In the genomic region with DNA sequence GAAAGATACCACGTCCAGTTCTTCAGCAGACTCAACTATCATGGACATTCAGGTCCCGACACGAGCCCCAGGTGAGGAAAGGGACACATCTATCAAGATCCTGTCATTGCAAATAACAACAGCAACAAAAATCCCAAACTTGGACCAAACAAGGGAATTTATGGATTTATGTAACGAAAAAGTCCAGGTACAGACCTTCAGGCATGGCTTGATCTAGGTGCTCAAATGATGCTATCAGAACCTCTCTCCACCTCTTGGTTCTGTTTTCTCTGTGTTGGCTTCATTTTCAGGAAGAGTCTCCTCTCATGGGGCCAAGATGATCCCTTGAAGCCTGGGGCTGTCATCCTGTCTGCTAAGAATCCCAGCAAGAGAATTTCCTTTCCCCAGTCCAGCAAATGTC, we compare ENCODE assay signal across 1 cellular context.
TF ChIP-seq lines count a peak whose summit lies in the region.

No MANE protein-coding gene starts in this region.

TF ChIP-seq in WTC11, 78 proteins besides CTCF, POLR2A, EP300 and RAD21:
- TF ChIP-seq ZNF138 (CRISPR knock-in tag; conservative IDR thresholded peaks at IDR 0.05) (no peak), CREB1 (CRISPR knock-in tag; IDR thresholded peaks at IDR 0.05) (no peak), EMX1 (CRISPR knock-in tag; IDR thresholded peaks at IDR 0.05) (no peak), ESRRA (CRISPR knock-in tag; IDR thresholded peaks at IDR 0.05; ENCODE audit: borderline replicate concordance) (no peak), RELA (CRISPR knock-in tag; IDR thresholded peaks at IDR 0.05; ENCODE audit: borderline replicate concordance) (no peak)
- TF ChIP-seq, protein P1, sequence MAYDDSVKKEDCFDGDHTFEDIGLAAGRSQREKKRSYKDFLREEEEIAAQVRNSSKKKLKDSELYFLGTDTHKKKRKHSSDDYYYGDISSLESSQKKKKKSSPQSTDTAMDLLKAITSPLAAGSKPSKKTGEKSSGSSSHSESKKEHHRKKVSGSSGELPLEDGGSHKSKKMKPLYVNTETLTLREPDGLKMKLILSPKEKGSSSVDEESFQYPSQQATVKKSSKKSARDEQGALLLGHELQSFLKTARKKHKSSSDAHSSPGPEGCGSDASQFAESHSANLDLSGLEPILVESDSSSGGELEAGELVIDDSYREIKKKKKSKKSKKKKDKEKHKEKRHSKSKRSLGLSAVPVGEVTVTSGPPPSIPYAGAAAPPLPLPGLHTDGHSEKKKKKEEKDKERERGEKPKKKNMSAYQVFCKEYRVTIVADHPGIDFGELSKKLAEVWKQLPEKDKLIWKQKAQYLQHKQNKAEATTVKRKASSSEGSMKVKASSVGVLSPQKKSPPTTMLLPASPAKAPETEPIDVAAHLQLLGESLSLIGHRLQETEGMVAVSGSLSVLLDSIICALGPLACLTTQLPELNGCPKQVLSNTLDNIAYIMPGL (CRISPR knock-in tag; IDR thresholded peaks at IDR 0.05): no peak
- TF ChIP-seq, protein P2, sequence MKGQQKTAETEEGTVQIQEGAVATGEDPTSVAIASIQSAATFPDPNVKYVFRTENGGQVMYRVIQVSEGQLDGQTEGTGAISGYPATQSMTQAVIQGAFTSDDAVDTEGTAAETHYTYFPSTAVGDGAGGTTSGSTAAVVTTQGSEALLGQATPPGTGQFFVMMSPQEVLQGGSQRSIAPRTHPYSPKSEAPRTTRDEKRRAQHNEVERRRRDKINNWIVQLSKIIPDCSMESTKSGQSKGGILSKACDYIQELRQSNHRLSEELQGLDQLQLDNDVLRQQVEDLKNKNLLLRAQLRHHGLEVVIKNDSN (CRISPR knock-in tag; IDR thresholded peaks at IDR 0.05): no peak
TF ChIP-seq in WTC11: peak in this region for 0.
